ENCODE assay signal across 39 cellular contexts in the genomic region with DNA sequence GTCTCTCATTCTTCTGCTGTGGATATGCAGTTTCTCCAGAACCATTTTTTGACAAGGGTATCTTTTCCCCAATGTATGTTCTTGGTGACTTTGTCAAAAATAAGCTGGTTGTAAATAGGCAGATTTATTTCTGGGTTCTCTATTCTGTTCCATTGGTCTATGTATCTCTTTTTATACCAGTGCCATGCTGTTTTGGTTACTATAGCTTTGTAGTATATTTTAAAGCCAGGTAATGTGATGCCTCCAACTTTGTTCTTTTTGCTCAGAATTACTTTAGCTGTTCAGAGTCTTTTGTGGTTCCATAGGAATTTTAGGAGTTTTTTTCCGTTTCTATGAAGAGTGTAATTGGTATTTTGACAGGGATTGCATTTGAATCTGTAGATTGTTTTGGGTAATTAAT. TPM values are rescaled to one million over a fixed set of nuclear protein-coding genes. Genes with fewer than 3 reads are reported as not detected.
"Had no signal": no experiment of that assay in that cellular context is flagged by ENCODE, and none has a peak within 500 bp of the region (broad histone marks: within the 10 kb centered on the region; RNA-seq: fewer than 3 reads in every experiment).

No MANE protein-coding gene starts in this region.

- DNase-seq: Karpas-422, Kasumi-1, MG63, MM.1S, NCI-H1048, NCI-H1092, NCI-H1092 treated with DMSO at 0.1 percent for 48 hours, NCI-H1105, NCI-H1105 treated with DMSO at 0.1 percent for 48 hours, NCI-H1417, NCI-H1417 treated with DMSO at 0.1 percent for 48 hours, NCI-H1436, NCI-H1436 treated with DMSO at 0.1 percent for 48 hours, NCI-H146, NCI-H1694, NCI-H1694 treated with DMSO at 0.1 percent for 48 hours, NCI-H187, NCI-H187 treated with DMSO at 0.1 percent for 48 hours, NCI-H1930, NCI-H2029, NCI-H2029 treated with DMSO at 0.1 percent for 48 hours, NCI-H2081, NCI-H2081 treated with DMSO at 0.1 percent for 48 hours, NCI-H2107, NCI-H2171, NCI-H2171 treated with DMSO at 0.1 percent for 48 hours, NCI-H2227 treated with DMSO at 0.1 percent for 48 hours, NCI-H226, NCI-H345, NCI-H446, NCI-H446 treated with DMSO at 0.1 percent for 48 hours, NCI-H510A, NCI-H510A treated with DMSO at 0.1 percent for 48 hours, NCI-H524, NCI-H524 treated with DMSO at 0.1 percent for 48 hours, NCI-H526 had no signal

- H3K4me3 ChIP-seq: MG63 had no signal

- H3K27me3 ChIP-seq: MG63 had no signal

- H3K36me3 ChIP-seq: MG63 had no signal

RNA-seq across cellular contexts. Expression of a gene that starts 12.4 kb away (rescaled TPM):
- total RNA-seq: LHCN-M2, MCF 10A, NCI-H460 had no signal
